8 cellular contexts compared by ENCODE assay signal in genomic region chr9:35757527-35758275, GRCh38. TPM values are rescaled to one million over a fixed set of nuclear protein-coding genes. Genes with fewer than 3 reads are reported as not detected.
DNase-seq lines count a peak whose midpoint lies in the region; ATAC-seq, FAIRE-seq and TF ChIP-seq lines count a peak whose summit lies in the region.

No MANE protein-coding gene starts in this region.

- H3K36me3 ChIP-seq in ES-I3 (ENCODE audit: insufficient read depth, low read length) = no peaks in the 10 kb centered on the region; the same call in 1 of the 2 replicates
- H3K36me3 ChIP-seq in Karpas-422 (ENCODE audit: insufficient read depth, low read length) = peaks cover 7% of the 10 kb centered on the region; the same call in 1 of the 2 replicates
- H3K36me3 ChIP-seq in K562 (ENCODE audit: control insufficient read depth, insufficient read depth, low read length) = peaks cover 8% of the 10 kb centered on the region; the same call in 2 of the 3 replicates

- peak; percentile 55 for TF ChIP-seq POLR2A in K562 (conservative IDR thresholded peaks at IDR 0.05)

- TF ChIP-seq EP300 in K562 (IDR thresholded peaks at IDR 0.05; ENCODE audit: low read length) = no peak

- ATAC-seq in GM21528 (IDR thresholded peaks at IDR 0.05; ENCODE audit: low FRiP score, unreplicated experiment) = peak; percentile 27
- ATAC-seq in K562 = peak; percentile 88

- no peaks in the 10 kb centered on the region for H3K9me1 ChIP-seq in K562 (ENCODE audit: control insufficient read depth, insufficient read depth, low read length)

- H3K27me3 ChIP-seq in Karpas-422 (ENCODE audit: low read length) (no peaks in the 10 kb centered on the region), K562 (ENCODE audit: control insufficient read depth in 2 of 2, insufficient read depth in 2 of 2, low read length in 2 of 2) (no peaks in the 10 kb centered on the region), layer of hippocampus (ENCODE audit: control insufficient read depth, insufficient read depth, low read length) (no peaks in the 10 kb centered on the region)

- peak; percentile 73 for FAIRE-seq in K562 (lab: Jason Lieb, UNC)

- in situ Hi-C loops in K562 (cut with MboI) = no loop called here

- CTCF ChIA-PET in K562 (lab: Yijun Ruan, JAX; ENCODE audit: low intra/inter-chr PET ratio) = no interaction called here

- H3K4me2 ChIP-seq in Karpas-422 (ENCODE audit: low read depth, low read length, poor library complexity, severe bottlenecking) (peak overlapping the region; percentile 78), K562 (ENCODE audit: insufficient read depth, low read length) (peak overlapping the region; percentile 86)

- H3K9me3 ChIP-seq in ES-I3 (ENCODE audit: control insufficient read depth, insufficient read depth, low read length) (no peaks in the 10 kb centered on the region), Karpas-422 (ENCODE audit: low read length) (no peaks in the 10 kb centered on the region), K562 (replicated peaks; ENCODE audit: control insufficient read depth, insufficient read depth, low read depth, low read length) (no peaks in the 10 kb centered on the region)

- BruUV-seq in K562 (replicated peaks; lab: Mats Ljungman, UMichigan) = no TSS peak

- DNase-seq in Karpas-422 (peak; percentile 80), K562 (ENCODE audit: extremely low read depth in 1 of 4, low spot score in 3 of 4) (peak in 2 of 4 experiments; percentile 41 to 68), superior temporal gyrus (ENCODE audit: extremely low spot score) (peak; percentile 35), germinal center (ENCODE audit: low spot score) (no peak)
- DNase-seq in stimulated activated CD4-positive, alpha-beta T cell treated with anti-CD3 and anti-CD28 coated beads, Interleukin-4, amount 100 ng/mL, for 4 hours = no peak

- H4K20me1 ChIP-seq in Karpas-422 (ENCODE audit: insufficient read depth, low read depth, low read length) = no peaks in the 10 kb centered on the region
- no peaks in the 10 kb centered on the region for H4K20me1 ChIP-seq in K562 (replicated peaks; ENCODE audit: control insufficient read depth, insufficient read depth, low read length)

- H3K4me3 ChIP-seq in Karpas-422 (ENCODE audit: low read length) = peak overlapping the region; percentile 87
- peak overlapping the region; percentile 89 for H3K4me3 ChIP-seq in K562

- H3K79me2 ChIP-seq in Karpas-422 (ENCODE audit: low read length) (peaks cover 68% of the 10 kb centered on the region), K562 (ENCODE audit: control insufficient read depth, insufficient read depth, low read length) (peaks cover 41% of the 10 kb centered on the region)

- intact Hi-C loops in K562 (cut with micrococcal nuclease) = no loop called here

- H3K4me1 ChIP-seq in ES-I3 (ENCODE audit: insufficient read depth, low read length) (no peaks in the 10 kb centered on the region; the same call in 1 of the 2 replicates), Karpas-422 (ENCODE audit: low read length) (peaks cover 28% of the 10 kb centered on the region), K562 (replicated peaks in 1 of 2; ENCODE audit: control insufficient read depth in 2 of 2, insufficient read depth in 2 of 2, low read length in 2 of 2) (peaks cover 4 to 9% of the 10 kb centered on the region in 2 experiments; a peak in 3 of 5 replicates)

- no peak for TF ChIP-seq RAD21 in K562 (CRISPR knock-in tag; conservative IDR thresholded peaks at IDR 0.05 in 1 of 2, IDR thresholded peaks at IDR 0.05 in 1 of 2)

- peak overlapping the region; percentile 92 for H3K27ac ChIP-seq in Karpas-422 (ENCODE audit: low read length)
- peak overlapping the region; percentile 91 for H3K27ac ChIP-seq in K562 (ENCODE audit: extremely low read depth, low read depth, low read length)
- peak overlapping the region; percentile 80 for H3K27ac ChIP-seq in layer of hippocampus (ENCODE audit: low read depth, low read length)

- 10% methylated on average over 4 of the region's 5 CpGs for WGBS in K562 (ENCODE audit: insufficient coverage, low coverage, missing lambda C conversion rate)

- H3K9ac ChIP-seq in ES-I3 (ENCODE audit: low read depth, low read length) (peak overlapping the region; percentile 99), Karpas-422 (ENCODE audit: low read length) (peak overlapping the region; percentile 92), K562 (ENCODE audit: insufficient read depth in 1 of 2, low read depth in 2 of 2, low read length in 2 of 2) (peak overlapping the region; percentile 92 to 98)

- H3K9me2 ChIP-seq in Karpas-422 (replicated peaks; ENCODE audit: insufficient read depth, low read length) = no peaks in the 10 kb centered on the region

- POLR2A ChIA-PET in K562 (lab: Yijun Ruan, JAX) = no interaction called here

- H2AFZ ChIP-seq in Karpas-422 (ENCODE audit: low read length) (no peak overlapping the region), K562 (ENCODE audit: low read depth, low read length) (peak overlapping the region; percentile 91)

- no peak for TF ChIP-seq CTCF in K562 (IDR thresholded peaks at IDR 0.05 in 2 of 3, conservative IDR thresholded peaks at IDR 0.05 in 1 of 3; ENCODE audit: insufficient read depth in 2 of 3, low read depth in 1 of 3, low read length in 3 of 3)

RNA-seq across cellular contexts. Expression of gene MSMP, which starts 3.6 kb away (rescaled TPM):
- total RNA-seq in Karpas-422 (2014; rRNA removed; shearing (Covaris generic); ENCODE audit: low replicate concordance) = 1.1 and 4.2 TPM in 2 replicates
- total RNA-seq in K562 (2011; cell fraction: chromatin; rRNA removed; ENCODE audit: low replicate concordance) = not detected in 2 replicates
- total RNA-seq in K562 (2011; cell fraction: nucleolus; rRNA removed) = not detected in 2 replicates
- total RNA-seq in K562 (2011; cell fraction: nucleoplasm; rRNA removed) = not detected in 2 replicates
- total RNA-seq in K562 (2014; rRNA removed) = not detected in 2 replicates
- total RNA-seq in K562 (2014; rRNA removed; fragmentation: Illumina TruSeq; extraction: Trizol) = not detected in 2 replicates
- total RNA-seq in K562 (2015; rRNA removed; fragmentation: Illumina TruSeq; extraction: Trizol) = not detected in 2 replicates
- total RNA-seq in K562 (2021) = 0.60 and 0.87 TPM in 2 replicates
- not detected in 2 replicates for polyA plus RNA-seq in K562 (2011; rRNA removed)
- polyA plus RNA-seq in K562 (2011; cell fraction: cytosol; rRNA removed) = 0.42 TPM in 1 of 2 replicates, not detected in the other
- polyA plus RNA-seq in K562 (2011; cell fraction: nucleus; rRNA removed) = not detected in 2 replicates
- polyA plus RNA-seq in K562 (2012) = not detected in 2 replicates
- polyA plus RNA-seq in K562 (2014; fragmentation: Illumina TruSeq; extraction: Trizol) = not detected in 2 replicates
- not detected for polyA plus RNA-seq in K562 (2014; fragmentation: Nextera tagmentation; extraction: Ambion mirVana)
- not detected in 2 replicates for polyA plus RNA-seq in K562 (2014; rRNA removed)
- polyA minus RNA-seq in K562 (2011; rRNA and poly(A)+ RNA removed) = not detected in 2 replicates
- not detected in 2 replicates for polyA minus RNA-seq in K562 (2011; cell fraction: cytosol; rRNA and poly(A)+ RNA removed)
- not detected in 2 replicates for polyA minus RNA-seq in K562 (2011; cell fraction: nucleus; rRNA and poly(A)+ RNA removed)

RNA-seq across cellular contexts. Expression of gene RGP1, which starts 8.6 kb away (rescaled TPM):
- total RNA-seq in Karpas-422 (2014; rRNA removed; shearing (Covaris generic); ENCODE audit: low replicate concordance) = 13.4 and 13.8 TPM in 2 replicates
- total RNA-seq in K562 (2011; cell fraction: chromatin; rRNA removed; ENCODE audit: low replicate concordance) = 17.9 and 29.7 TPM in 2 replicates
- total RNA-seq in K562 (2011; cell fraction: nucleolus; rRNA removed) = 15.4 and 17.2 TPM in 2 replicates
- total RNA-seq in K562 (2011; cell fraction: nucleoplasm; rRNA removed) = 21.6 and 28.2 TPM in 2 replicates
- total RNA-seq in K562 (2014; rRNA removed) (6.5 and 7.5 TPM in 2 replicates), K562 (2014; rRNA removed; fragmentation: Illumina TruSeq; extraction: Trizol) (6.5 and 7.0 TPM in 2 replicates), K562 (2015; rRNA removed; fragmentation: Illumina TruSeq; extraction: Trizol) (6.5 and 6.7 TPM in 2 replicates), K562 (2021) (12.3 and 13.8 TPM in 2 replicates)
- polyA plus RNA-seq in K562 (2011; rRNA removed) (10.1 and 11.0 TPM in 2 replicates), K562 (2014; fragmentation: Illumina TruSeq; extraction: Trizol) (9.8 and 10.7 TPM in 2 replicates), K562 (2014; fragmentation: Nextera tagmentation; extraction: Ambion mirVana) (under 1 TPM; 0.42 to 0.95 TPM), K562 (2014; rRNA removed) (6.9 and 7.9 TPM in 2 replicates)
- polyA plus RNA-seq in K562 (2011; cell fraction: cytosol; rRNA removed) = 9.1 and 9.6 TPM in 2 replicates
- polyA plus RNA-seq in K562 (2011; cell fraction: nucleus; rRNA removed) = 21.5 and 24.4 TPM in 2 replicates
- 8.2 and 8.9 TPM in 2 replicates for polyA plus RNA-seq in K562 (2012)
- polyA minus RNA-seq in K562 (2011; rRNA and poly(A)+ RNA removed) = 10.7 and 13.3 TPM in 2 replicates
- 4.7 and 7.2 TPM in 2 replicates for polyA minus RNA-seq in K562 (2011; cell fraction: cytosol; rRNA and poly(A)+ RNA removed)
- polyA minus RNA-seq in K562 (2011; cell fraction: nucleus; rRNA and poly(A)+ RNA removed) = 11.0 and 16.7 TPM in 2 replicates

RNA-seq across cellular contexts. Expression of gene GBA2, which starts 8.7 kb away (rescaled TPM):
- 54.9 and 74.2 TPM in 2 replicates for total RNA-seq in Karpas-422 (2014; rRNA removed; shearing (Covaris generic); ENCODE audit: low replicate concordance)
- 274 and 418 TPM in 2 replicates for total RNA-seq in K562 (2011; cell fraction: chromatin; rRNA removed; ENCODE audit: low replicate concordance)
- total RNA-seq in K562 (2011; cell fraction: nucleolus; rRNA removed) = 163 and 173 TPM in 2 replicates
- total RNA-seq in K562 (2011; cell fraction: nucleoplasm; rRNA removed) = 160 and 174 TPM in 2 replicates
- total RNA-seq in K562 (2014; rRNA removed) = 28.5 and 32.6 TPM in 2 replicates
- 27.2 and 29.3 TPM in 2 replicates for total RNA-seq in K562 (2014; rRNA removed; fragmentation: Illumina TruSeq; extraction: Trizol)
- total RNA-seq in K562 (2015; rRNA removed; fragmentation: Illumina TruSeq; extraction: Trizol) = 32.1 and 32.7 TPM in 2 replicates
- 39.4 and 45.0 TPM in 2 replicates for total RNA-seq in K562 (2021)
- polyA plus RNA-seq in K562 (2011; rRNA removed) = 42.2 and 58.0 TPM in 2 replicates
- polyA plus RNA-seq in K562 (2011; cell fraction: cytosol; rRNA removed) = 37.5 and 42.3 TPM in 2 replicates
- 311 and 346 TPM in 2 replicates for polyA plus RNA-seq in K562 (2011; cell fraction: nucleus; rRNA removed)
- polyA plus RNA-seq in K562 (2012) = 41.0 and 65.6 TPM in 2 replicates
- polyA plus RNA-seq in K562 (2014; fragmentation: Illumina TruSeq; extraction: Trizol) = 38.4 and 40.3 TPM in 2 replicates
- 10 to 100 TPM; 14.1 to 24.3 TPM for polyA plus RNA-seq in K562 (2014; fragmentation: Nextera tagmentation; extraction: Ambion mirVana)
- 60.4 and 63.2 TPM in 2 replicates for polyA plus RNA-seq in K562 (2014; rRNA removed)
- polyA minus RNA-seq in K562 (2011; rRNA and poly(A)+ RNA removed) = 47.8 and 48.8 TPM in 2 replicates
- polyA minus RNA-seq in K562 (2011; cell fraction: cytosol; rRNA and poly(A)+ RNA removed) = 12.4 and 17.6 TPM in 2 replicates
- 56.4 and 96.6 TPM in 2 replicates for polyA minus RNA-seq in K562 (2011; cell fraction: nucleus; rRNA and poly(A)+ RNA removed)

RNA-seq across cellular contexts. Expression of gene CREB3, which starts 25.2 kb away (rescaled TPM):
- 10.8 and 17.1 TPM in 2 replicates for total RNA-seq in Karpas-422 (2014; rRNA removed; shearing (Covaris generic); ENCODE audit: low replicate concordance)
- total RNA-seq in K562 (2011; cell fraction: chromatin; rRNA removed; ENCODE audit: low replicate concordance) = 13.6 and 27.1 TPM in 2 replicates
- 20.3 and 23.0 TPM in 2 replicates for total RNA-seq in K562 (2011; cell fraction: nucleolus; rRNA removed)
- total RNA-seq in K562 (2011; cell fraction: nucleoplasm; rRNA removed) = 14.0 and 18.6 TPM in 2 replicates
- total RNA-seq in K562 (2014; rRNA removed) = 18.3 and 19.3 TPM in 2 replicates
- 10.6 and 10.8 TPM in 2 replicates for total RNA-seq in K562 (2014; rRNA removed; fragmentation: Illumina TruSeq; extraction: Trizol)
- 13.1 and 14.9 TPM in 2 replicates for total RNA-seq in K562 (2015; rRNA removed; fragmentation: Illumina TruSeq; extraction: Trizol)
- total RNA-seq in K562 (2021) = 16.5 and 17.0 TPM in 2 replicates
- 8.1 and 9.4 TPM in 2 replicates for polyA plus RNA-seq in K562 (2011; rRNA removed)
- polyA plus RNA-seq in K562 (2011; cell fraction: cytosol; rRNA removed) = 7.9 and 14.4 TPM in 2 replicates
- 16.5 and 20.0 TPM in 2 replicates for polyA plus RNA-seq in K562 (2011; cell fraction: nucleus; rRNA removed)
- 14.9 and 23.7 TPM in 2 replicates for polyA plus RNA-seq in K562 (2012)
- polyA plus RNA-seq in K562 (2014; fragmentation: Illumina TruSeq; extraction: Trizol) = 17.1 and 18.3 TPM in 2 replicates
- 1 to 10 TPM; 5.7 to 9.4 TPM for polyA plus RNA-seq in K562 (2014; fragmentation: Nextera tagmentation; extraction: Ambion mirVana)
- polyA plus RNA-seq in K562 (2014; rRNA removed) = 15.3 TPM in 2 replicates
- 4.0 and 4.5 TPM in 2 replicates for polyA minus RNA-seq in K562 (2011; rRNA and poly(A)+ RNA removed)
- 4.2 and 4.7 TPM in 2 replicates for polyA minus RNA-seq in K562 (2011; cell fraction: cytosol; rRNA and poly(A)+ RNA removed)
- polyA minus RNA-seq in K562 (2011; cell fraction: nucleus; rRNA and poly(A)+ RNA removed) = 7.4 and 7.9 TPM in 2 replicates

RNA-seq across cellular contexts. Expression of gene TLN1, which starts 25.7 kb away (rescaled TPM):
- total RNA-seq in Karpas-422 (2014; rRNA removed; shearing (Covaris generic); ENCODE audit: low replicate concordance) = 54.2 and 94.0 TPM in 2 replicates
- total RNA-seq in K562 (2011; cell fraction: chromatin; rRNA removed; ENCODE audit: low replicate concordance) = 276 and 411 TPM in 2 replicates
- total RNA-seq in K562 (2011; cell fraction: nucleolus; rRNA removed) = 190 and 200 TPM in 2 replicates
- total RNA-seq in K562 (2011; cell fraction: nucleoplasm; rRNA removed) = 167 and 186 TPM in 2 replicates
- total RNA-seq in K562 (2014; rRNA removed) (94.3 and 121 TPM in 2 replicates), K562 (2014; rRNA removed; fragmentation: Illumina TruSeq; extraction: Trizol) (40.9 and 44.0 TPM in 2 replicates), K562 (2015; rRNA removed; fragmentation: Illumina TruSeq; extraction: Trizol) (49.4 and 50.7 TPM in 2 replicates), K562 (2021) (201 and 240 TPM in 2 replicates)
- polyA plus RNA-seq in K562 (2011; rRNA removed) (54.8 and 98.5 TPM in 2 replicates), K562 (2014; fragmentation: Illumina TruSeq; extraction: Trizol) (75.1 and 98.7 TPM in 2 replicates), K562 (2014; fragmentation: Nextera tagmentation; extraction: Ambion mirVana) (10 to 100 TPM in 1 of 2 experiments, 1 to 10 TPM in 1; 3.6 to 10.2 TPM), K562 (2014; rRNA removed) (49.2 and 72.0 TPM in 2 replicates)
- 49.0 and 84.8 TPM in 2 replicates for polyA plus RNA-seq in K562 (2011; cell fraction: cytosol; rRNA removed)
- 81.3 and 128 TPM in 2 replicates for polyA plus RNA-seq in K562 (2011; cell fraction: nucleus; rRNA removed)
- 116 and 190 TPM in 2 replicates for polyA plus RNA-seq in K562 (2012)
- 190 and 196 TPM in 2 replicates for polyA minus RNA-seq in K562 (2011; rRNA and poly(A)+ RNA removed)
- 278 and 355 TPM in 2 replicates for polyA minus RNA-seq in K562 (2011; cell fraction: cytosol; rRNA and poly(A)+ RNA removed)
- polyA minus RNA-seq in K562 (2011; cell fraction: nucleus; rRNA and poly(A)+ RNA removed) = 62.3 and 63.3 TPM in 2 replicates

Comparison
In these comparisons a context has a peak if more than half of its experiments do, and no peak if none do; other contexts are left out.
1. DNase-seq: peak in Karpas-422 (single experiment) and superior temporal gyrus (single experiment); none in stimulated activated CD4-positive, alpha-beta T cell treated with anti-CD3 and anti-CD28 coated beads, Interleukin-4, amount 100 ng/mL, for 4 hours (0 of 2) and germinal center (single experiment).
2. Peak in every context shown above with its lines, with median percentiles within 50 percentile points of each other: H3K9ac ChIP-seq and H3K27ac ChIP-seq.